8 cellular contexts compared by ENCODE assay signal in the genomic region with DNA sequence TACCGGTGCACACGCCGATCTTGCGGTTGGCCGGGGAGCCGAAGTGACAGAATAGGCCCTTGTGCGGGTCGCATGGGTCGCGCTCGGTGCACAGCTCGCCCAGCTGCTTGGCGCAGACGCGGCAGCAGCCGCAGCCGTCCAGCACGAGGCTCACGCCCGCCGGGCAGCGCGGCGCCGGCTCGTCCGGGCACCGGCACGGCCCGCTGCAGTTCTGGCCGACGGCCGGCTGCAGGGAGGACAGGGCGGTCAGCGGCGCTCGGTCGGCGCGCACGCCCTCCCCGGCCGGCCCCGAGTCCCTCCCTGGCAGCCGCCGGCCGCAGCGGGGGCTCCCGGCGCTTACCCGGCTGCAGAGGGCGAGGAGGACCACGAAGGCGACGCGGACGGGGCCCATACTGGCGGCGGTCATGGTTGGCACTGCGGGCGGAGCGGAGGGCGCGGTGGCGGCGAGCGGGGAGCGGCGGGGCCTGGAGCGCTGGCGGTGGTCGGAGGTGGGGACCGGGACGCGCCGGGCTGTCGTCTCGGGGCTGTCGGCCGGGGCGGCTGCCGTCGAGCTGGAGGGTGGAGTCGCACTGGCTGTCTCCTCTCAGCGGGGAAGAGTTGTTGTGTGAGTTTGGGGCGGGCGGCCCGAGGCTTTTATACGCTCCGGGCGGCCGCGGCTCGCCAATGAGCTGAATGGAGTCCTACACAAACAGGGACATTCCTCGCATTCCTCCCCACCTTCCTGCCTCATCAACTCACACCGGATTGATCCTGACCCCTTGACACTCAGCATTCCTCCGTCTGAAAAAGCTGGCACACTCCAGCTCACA. TPM values are rescaled to one million over a fixed set of nuclear protein-coding genes. Genes with fewer than 3 reads are reported as not detected.
A peak's percentile ranks its signal among the peaks of the same experiment; 100 is the strongest.
DNase-seq lines count a peak whose midpoint lies in the region; ATAC-seq and TF ChIP-seq lines count a peak whose summit lies in the region.

CCN2 (minus strand) TSS at position 606 of the 809 bp plus-strand sequence; CDS start at position 406, 200 bp downstream.

- peaks cover 10% of the 10 kb centered on the region for H3K4me1 Mint-ChIP-seq in activated CD8-positive, alpha-beta T cell treated with anti-CD3 and anti-CD28 coated beads for 36 hours (ENCODE audit: low read depth)

- CTCF ChIA-PET in activated CD8-positive, alpha-beta T cell treated with anti-CD3 and anti-CD28 coated beads for 36 hours (lab: Charles Lee), result interaction anchor here (1.3 kb wide), 1 partner anchor 28 kb away, joined by 3 read pairs; no protein-coding TSS in a partner anchor

- DNase-seq in EH (ENCODE audit: low read depth) (peak; percentile 100), fibroblast of the aortic adventitia (ENCODE audit: low read depth) (peak; percentile 100), myocyte (ENCODE audit: low read depth) (peak; percentile 83), uterus (peak; percentile 86 to 88), NCI-H526 treated with DMSO at 0.1 percent for 48 hours (lab: John Stamatoyannopoulos, UW) (no peak), NCI-H187 treated with DMSO at 0.1 percent for 48 hours (lab: John Stamatoyannopoulos, UW) (no peak)
- DNase-seq in activated CD8-positive, alpha-beta T cell treated with anti-CD3 and anti-CD28 coated beads for 36 hours, result peak; percentile 13

- TF ChIP-seq POLR2A in uterus (IDR thresholded peaks at IDR 0.05), result peak; percentile 76 to 79

- H3K9me3 Mint-ChIP-seq in activated CD8-positive, alpha-beta T cell treated with anti-CD3 and anti-CD28 coated beads for 36 hours, result no peaks in the 10 kb centered on the region

- H3K4me3 ChIP-seq in fibroblast of the aortic adventitia (ENCODE audit: low read depth, low read length) (peak within 1 kb of the TSS; percentile 91), uterus (peak within 1 kb of the TSS; percentile 72 to 78)

- no peaks in the 10 kb centered on the region for H3K27me3 ChIP-seq in uterus

- H3K27me3 Mint-ChIP-seq in activated CD8-positive, alpha-beta T cell treated with anti-CD3 and anti-CD28 coated beads for 36 hours, result peaks cover 69% of the 10 kb centered on the region

- H3K36me3 Mint-ChIP-seq in activated CD8-positive, alpha-beta T cell treated with anti-CD3 and anti-CD28 coated beads for 36 hours (ENCODE audit: low read depth), result no peaks in the 10 kb centered on the region

- H3K36me3 ChIP-seq in uterus, result no peaks in the 10 kb centered on the region

- intact Hi-C loops in activated CD8-positive, alpha-beta T cell treated with anti-CD3 and anti-CD28 coated beads for 36 hours (cut with micrococcal nuclease), result no loop called here
- intact Hi-C loops in uterus (cut with DNase I; ENCODE audit: low total_unique reads), result no loop called here

- peak; percentile 37 for ATAC-seq in HG02678 (IDR thresholded peaks at IDR 0.05; ENCODE audit: unreplicated experiment)
- peak; percentile 42 for ATAC-seq in activated CD8-positive, alpha-beta T cell treated with anti-CD3 and anti-CD28 coated beads for 36 hours

- peak within 1 kb of the TSS; percentile 99 for H3K27ac ChIP-seq in uterus

- TF ChIP-seq CTCF in activated CD8-positive, alpha-beta T cell treated with anti-CD3 and anti-CD28 coated beads for 36 hours (IDR thresholded peaks at IDR 0.05), result no peak
- no peak for TF ChIP-seq CTCF in fibroblast of the aortic adventitia (IDR thresholded peaks at IDR 0.05; ENCODE audit: insufficient read depth, low read length)
- TF ChIP-seq CTCF in uterus (IDR thresholded peaks at IDR 0.05), result peak in 1 of 4 experiments; percentile 5

- POLR2A ChIA-PET in activated CD8-positive, alpha-beta T cell treated with anti-CD3 and anti-CD28 coated beads for 36 hours (lab: Charles Lee), result no interaction called here

- H3K4me1 ChIP-seq in uterus, result no peaks in the 10 kb centered on the region

- H3K27ac Mint-ChIP-seq in activated CD8-positive, alpha-beta T cell treated with anti-CD3 and anti-CD28 coated beads for 36 hours, result no peak within 1 kb of the TSS

- H3K9me3 ChIP-seq in uterus, result no peaks in the 10 kb centered on the region

- peak within 1 kb of the TSS; percentile 65 for H3K4me3 Mint-ChIP-seq in activated CD8-positive, alpha-beta T cell treated with anti-CD3 and anti-CD28 coated beads for 36 hours

RNA-seq across cellular contexts. Expression of gene CCN2, which starts in this region (rescaled TPM):
- not detected for total RNA-seq in activated CD8-positive, alpha-beta T cell treated with anti-CD3 and anti-CD28 coated beads for 36 hours
- 15.9 and 118 TPM in 2 replicates for total RNA-seq in fibroblast of the aortic adventitia (ENCODE audit: low replicate concordance)
- 16.1 and 20.2 TPM in 2 replicates for total RNA-seq in myocyte
- 1,172 TPM for polyA plus RNA-seq in myocyte (2012)
- total RNA-seq in uterus, result 100 to 1,000 TPM; 104 to 254 (median 202) TPM

Comparison
In these comparisons a context has a peak if more than half of its experiments do, and no peak if none do; other contexts are left out.
1. RNA of gene CCN2 (total RNA-seq): 104 to 254 TPM in uterus, 15.9 to 118 TPM in fibroblast of the aortic adventitia and 16.1 to 20.2 TPM in myocyte; not detected in activated CD8-positive, alpha-beta T cell treated with anti-CD3 and anti-CD28 coated beads for 36 hours; every median in the first group is over 10 times any median in the second.
2. Peak in DNase-seq and ATAC-seq in activated CD8-positive, alpha-beta T cell treated with anti-CD3 and anti-CD28 coated beads for 36 hours; RNA of the gene not detected or under 1 TPM.
3. DNase-seq: peak in EH (single experiment), fibroblast of the aortic adventitia (single experiment), myocyte (single experiment) and uterus (2 of 2); none in NCI-H526 treated with DMSO at 0.1 percent for 48 hours (single experiment) and NCI-H187 treated with DMSO at 0.1 percent for 48 hours (single experiment).